Comparison of ENCODE assay signal across 25 cellular contexts in the genomic region with DNA sequence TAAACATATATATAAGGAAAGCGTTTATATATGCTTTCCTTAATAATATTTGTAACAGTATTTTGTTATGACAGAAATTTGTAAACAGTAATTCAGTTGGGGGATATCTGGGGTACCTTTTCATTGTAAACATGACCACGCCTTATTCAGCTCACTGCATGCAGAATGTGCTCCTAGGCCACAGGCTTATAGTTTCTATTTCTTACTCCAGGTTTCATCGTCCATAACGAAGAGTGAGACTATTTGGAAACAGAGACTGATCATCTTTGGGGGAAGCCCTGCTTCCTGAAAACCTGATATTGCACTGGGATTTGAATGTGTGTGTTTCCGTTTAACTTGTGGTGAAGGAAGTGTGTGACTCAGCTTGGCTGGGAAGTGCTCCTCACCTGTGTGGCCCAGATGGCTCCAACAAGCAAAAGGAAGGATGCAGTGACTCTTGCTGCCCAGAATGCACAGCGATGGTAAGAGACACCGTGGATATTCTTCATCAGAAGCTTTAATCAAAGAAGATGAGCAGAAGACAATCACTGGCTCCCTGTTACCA. TPM values are rescaled to one million over a fixed set of nuclear protein-coding genes. Genes with fewer than 3 reads are reported as not detected.
A peak's percentile ranks its signal among the peaks of the same experiment; 100 is the strongest.
DNase-seq lines count a peak whose midpoint lies in the region; ATAC-seq, FAIRE-seq and TF ChIP-seq lines count a peak whose summit lies in the region.
"Had no signal": no experiment of that assay in that cellular context is flagged by ENCODE, and none has a peak within 500 bp of the region (broad histone marks: within the 10 kb centered on the region; RNA-seq: fewer than 3 reads in every experiment).

No MANE protein-coding gene starts in this region.

- ATAC-seq in stimulated activated naive B cell treated with anti-CD40 and anti-IgM and Interleukin-4, amounts not matched to agents 10 μg/mL and 1 μg/mL and 100 μg/mL, for 72 hours (replicated peaks): no peak
- no peak for ATAC-seq in aorta (ENCODE audit: low FRiP score)
- ATAC-seq: activated CD8-positive, alpha-beta T cell treated with anti-CD3 and anti-CD28 coated beads, Interleukin-2, amount 10 ng/mL, durations not matched to agents 7 days and 5 days; naive thymus-derived CD4-positive, alpha-beta T cell; pancreas; stimulated activated memory B cell treated with anti-CD40 and anti-IgM and Interleukin-4, amounts not matched to agents 10 μg/mL and 1 μg/mL and 100 μg/mL, for 72 hours had no signal

- H3K9ac ChIP-seq in astrocyte (ENCODE audit: low read length): no peak overlapping the region
- no peak overlapping the region for H3K9ac ChIP-seq in fibroblast of lung (ENCODE audit: insufficient read depth, low read length)

- DNase-seq in HT1080 (ENCODE audit: low read depth) (peak; percentile 60), astrocyte (ENCODE audit: low read depth) (no peak), fibroblast of lung (ENCODE audit: low read depth in 2 of 2) (peak; percentile 9 to 33), AG08396 (ENCODE audit: low spot score) (no peak), GF-D8 (lab: John Stamatoyannopoulos, UW) (no peak), aorta (no peak)
- DNase-seq in stimulated activated naive B cell treated with anti-CD40 and anti-IgM and Interleukin-4, amounts not matched to agents 10 μg/mL and 1 μg/mL and 100 μg/mL, for 72 hours: no peak
- DNase-seq: activated CD8-positive, alpha-beta T cell treated with anti-CD3 and anti-CD28 coated beads, Interleukin-2, amount 10 ng/mL, durations not matched to agents 7 days and 5 days; activated T-cell treated with anti-CD3 and anti-CD28 coated beads, Interleukin-2, amount 50 U/mL, for 48 hours; Calu3; heart right ventricle; MM.1S; naive thymus-derived CD4-positive, alpha-beta T cell; NCI-H1694 treated with DMSO at 0.1 percent for 48 hours; pancreas; Peyer's patch; sigmoid colon; T1000 had no signal

- H3K4me3 ChIP-seq in astrocyte (ENCODE audit: insufficient read depth, low read depth, low read length) (no peak overlapping the region), fibroblast of lung (replicated peaks in 1 of 4; ENCODE audit: control extremely low read depth in 1 of 4, insufficient read depth in 1 of 4, low read depth in 3 of 4, low read length in 4 of 4) (no peak overlapping the region), aorta (ENCODE audit: low read length in 2 of 2) (no peak overlapping the region)
- H3K4me3 ChIP-seq: cardiac muscle cell, heart right ventricle, pancreas, Peyer's patch, sigmoid colon, thyroid gland had no signal

- H3K4me1 Mint-ChIP-seq in astrocyte (ENCODE audit: low read depth, unreplicated experiment): peaks cover 12% of the 10 kb centered on the region
- no peaks in the 10 kb centered on the region for H3K4me1 Mint-ChIP-seq in stimulated activated naive B cell treated with anti-CD40 and anti-IgM and Interleukin-4, amounts not matched to agents 10 μg/mL and 1 μg/mL and 100 μg/mL, for 72 hours
- H3K4me1 Mint-ChIP-seq: B cell; stimulated activated memory B cell treated with anti-CD40 and anti-IgM and Interleukin-4, amounts not matched to agents 10 μg/mL and 1 μg/mL and 100 μg/mL, for 72 hours had no signal

- H3K9me3 ChIP-seq in astrocyte (ENCODE audit: insufficient read depth, low read depth, low read length) (no peaks in the 10 kb centered on the region), fibroblast of lung (ENCODE audit: control insufficient read depth, insufficient read depth, low read depth, low read length) (no peaks in the 10 kb centered on the region), aorta (ENCODE audit: control insufficient read depth, low read length) (no peaks in the 10 kb centered on the region)
- H3K9me3 ChIP-seq: heart right ventricle, pancreas, Peyer's patch, sigmoid colon, thyroid gland had no signal

- H2AFZ ChIP-seq in astrocyte (ENCODE audit: low read depth, low read length) (no peak overlapping the region), fibroblast of lung (ENCODE audit: low read length) (no peak overlapping the region)

- H3K36me3 ChIP-seq in astrocyte (ENCODE audit: insufficient read depth, low read length) (no peaks in the 10 kb centered on the region), fibroblast of lung (ENCODE audit: control insufficient read depth, insufficient read depth, low read length) (no peaks in the 10 kb centered on the region), aorta (ENCODE audit: control insufficient read depth in 1 of 2, insufficient read depth in 2 of 2, low read length in 1 of 2) (peaks cover 0 to under 1% of the 10 kb centered on the region in 2 donors)
- H3K36me3 ChIP-seq: pancreas, Peyer's patch, thyroid gland had no signal

- 91 to 93% methylated on average over 7 of the region's 7 CpGs for WGBS in aorta, 2 donors

- TF ChIP-seq CTCF in astrocyte (IDR thresholded peaks at IDR 0.05; ENCODE audit: insufficient read depth, low read depth, low read length) (no peak), fibroblast of lung (conservative IDR thresholded peaks at IDR 0.05 in 1 of 2, IDR thresholded peaks at IDR 0.05 in 1 of 2; ENCODE audit: low read depth in 1 of 2, low read length in 2 of 2) (no peak)

- peaks cover 14% of the 10 kb centered on the region for H3K4me1 ChIP-seq in astrocyte (ENCODE audit: insufficient read depth, low read length)
- H3K4me1 ChIP-seq in fibroblast of lung (ENCODE audit: control insufficient read depth, extremely low read depth, insufficient read depth, low read length): peaks cover 5% of the 10 kb centered on the region
- H3K4me1 ChIP-seq in aorta (ENCODE audit: control insufficient read depth in 1 of 2, insufficient read depth in 2 of 2, low read length in 2 of 2): peaks cover 2 to 8% of the 10 kb centered on the region in 2 donors
- H3K4me1 ChIP-seq: pancreas, Peyer's patch had no signal

- no peak overlapping the region for H3K4me3 Mint-ChIP-seq in astrocyte (ENCODE audit: unreplicated experiment)
- no peak overlapping the region for H3K4me3 Mint-ChIP-seq in stimulated activated naive B cell treated with anti-CD40 and anti-IgM and Interleukin-4, amounts not matched to agents 10 μg/mL and 1 μg/mL and 100 μg/mL, for 72 hours
- H3K4me3 Mint-ChIP-seq: activated CD8-positive, alpha-beta T cell treated with anti-CD3 and anti-CD28 coated beads, Interleukin-2, amount 10 ng/mL, durations not matched to agents 7 days and 5 days; activated naive CD8-positive, alpha-beta T cell; B cell; naive thymus-derived CD4-positive, alpha-beta T cell; stimulated activated memory B cell treated with anti-CD40 and anti-IgM and Interleukin-4, amounts not matched to agents 10 μg/mL and 1 μg/mL and 100 μg/mL, for 72 hours had no signal

- H3K27ac ChIP-seq in astrocyte (ENCODE audit: low read depth, low read length) (no peak overlapping the region), fibroblast of lung (ENCODE audit: insufficient read depth, low read length) (no peak overlapping the region), aorta (ENCODE audit: low read depth in 1 of 2, low read length in 2 of 2) (peak overlapping the region in 1 of 2 donors; percentile 71)
- H3K27ac ChIP-seq: cardiac muscle cell, pancreas, Peyer's patch had no signal

- peak overlapping the region; percentile 29 for H3K27ac Mint-ChIP-seq in astrocyte (ENCODE audit: unreplicated experiment)
- H3K27ac Mint-ChIP-seq in stimulated activated naive B cell treated with anti-CD40 and anti-IgM and Interleukin-4, amounts not matched to agents 10 μg/mL and 1 μg/mL and 100 μg/mL, for 72 hours: peak overlapping the region; percentile 62
- H3K27ac Mint-ChIP-seq: activated CD8-positive, alpha-beta T cell treated with anti-CD3 and anti-CD28 coated beads, Interleukin-2, amount 10 ng/mL, durations not matched to agents 7 days and 5 days; activated naive CD8-positive, alpha-beta T cell; B cell; naive thymus-derived CD4-positive, alpha-beta T cell; stimulated activated memory B cell treated with anti-CD40 and anti-IgM and Interleukin-4, amounts not matched to agents 10 μg/mL and 1 μg/mL and 100 μg/mL, for 72 hours had no signal

- no peak for FAIRE-seq in astrocyte (lab: Jason Lieb, UNC)
- FAIRE-seq: H54, islet of Langerhans, pancreas had no signal

- H3K79me2 ChIP-seq in astrocyte (ENCODE audit: insufficient read depth, low read length) (no peaks in the 10 kb centered on the region), fibroblast of lung (ENCODE audit: control insufficient read depth, insufficient read depth, low read length) (no peaks in the 10 kb centered on the region)

- H4K20me1 ChIP-seq in astrocyte (ENCODE audit: insufficient read depth, low read length) (no peaks in the 10 kb centered on the region), fibroblast of lung (ENCODE audit: control insufficient read depth, extremely low read depth, insufficient read depth, low read length) (no peaks in the 10 kb centered on the region)

- H3K9me3 Mint-ChIP-seq in astrocyte (ENCODE audit: unreplicated experiment): no peaks in the 10 kb centered on the region
- no peaks in the 10 kb centered on the region for H3K9me3 Mint-ChIP-seq in stimulated activated naive B cell treated with anti-CD40 and anti-IgM and Interleukin-4, amounts not matched to agents 10 μg/mL and 1 μg/mL and 100 μg/mL, for 72 hours
- H3K9me3 Mint-ChIP-seq: naive thymus-derived CD4-positive, alpha-beta T cell; stimulated activated memory B cell treated with anti-CD40 and anti-IgM and Interleukin-4, amounts not matched to agents 10 μg/mL and 1 μg/mL and 100 μg/mL, for 72 hours had no signal

- no peak overlapping the region for H3K4me2 ChIP-seq in astrocyte (ENCODE audit: low read length)
- no peak overlapping the region for H3K4me2 ChIP-seq in fibroblast of lung (ENCODE audit: extremely low read depth, insufficient read depth, low read length)

- peaks cover 4% of the 10 kb centered on the region for H3K36me3 Mint-ChIP-seq in astrocyte (ENCODE audit: low read depth, unreplicated experiment)
- H3K36me3 Mint-ChIP-seq in stimulated activated naive B cell treated with anti-CD40 and anti-IgM and Interleukin-4, amounts not matched to agents 10 μg/mL and 1 μg/mL and 100 μg/mL, for 72 hours: peaks cover 4 to 5% of the 10 kb centered on the region in 2 donors
- H3K36me3 Mint-ChIP-seq: activated naive CD8-positive, alpha-beta T cell had no signal

- intact Hi-C loops in aorta (cut with DNase I): no loop called here

- H3K27me3 Mint-ChIP-seq in astrocyte (ENCODE audit: low read depth, unreplicated experiment): no peaks in the 10 kb centered on the region
- no peaks in the 10 kb centered on the region for H3K27me3 Mint-ChIP-seq in stimulated activated naive B cell treated with anti-CD40 and anti-IgM and Interleukin-4, amounts not matched to agents 10 μg/mL and 1 μg/mL and 100 μg/mL, for 72 hours
- H3K27me3 Mint-ChIP-seq: activated naive CD8-positive, alpha-beta T cell; B cell; naive thymus-derived CD4-positive, alpha-beta T cell; stimulated activated memory B cell treated with anti-CD40 and anti-IgM and Interleukin-4, amounts not matched to agents 10 μg/mL and 1 μg/mL and 100 μg/mL, for 72 hours had no signal

- H3K27me3 ChIP-seq in astrocyte (ENCODE audit: insufficient read depth, low read length) (no peaks in the 10 kb centered on the region), fibroblast of lung (ENCODE audit: control insufficient read depth, insufficient read depth, low read length) (no peaks in the 10 kb centered on the region), aorta (ENCODE audit: control insufficient read depth in 1 of 2, insufficient read depth in 2 of 2, low read length in 1 of 2) (no peaks in the 10 kb centered on the region)
- H3K27me3 ChIP-seq: cardiac muscle cell, heart right ventricle, pancreas, Peyer's patch, sigmoid colon, thyroid gland had no signal

RNA-seq across cellular contexts. Expression of a gene that starts 19.6 kb away (rescaled TPM):
- total RNA-seq in HT1080 (2014; rRNA removed; shearing (Covaris generic)): 44.3 and 48.9 TPM in 2 replicates
- polyA plus RNA-seq in HT1080 (2015; cell fraction: cytosol; rRNA removed): 34.1 and 39.4 TPM in 2 replicates
- polyA plus RNA-seq in HT1080 (2015; cell fraction: nucleus; rRNA removed): 28.7 and 36.3 TPM in 2 replicates
- total RNA-seq in astrocyte (21.6 and 25.4 TPM in 2 replicates), fibroblast of lung (17.5 and 18.2 TPM in 2 replicates), aorta (10 to 100 TPM; 16.5 to 16.7 TPM)
- polyA plus RNA-seq in fibroblast of lung (30.2 and 37.0 TPM in 2 replicates), aorta (10 to 100 TPM; 20.2 to 20.3 TPM)
- 25.5 and 33.8 TPM in 2 replicates for polyA plus RNA-seq in fibroblast of lung (2012)
- 0.35 and 0.85 TPM in 2 replicates for polyA minus RNA-seq in fibroblast of lung (ENCODE audit: low replicate concordance)

RNA-seq across cellular contexts. Expression of a gene that starts 40.7 kb away (rescaled TPM):
- total RNA-seq in HT1080 (2014; rRNA removed; shearing (Covaris generic)): not detected in 2 replicates
- polyA plus RNA-seq in HT1080 (2015; cell fraction: cytosol; rRNA removed): not detected in 2 replicates
- not detected in 2 replicates for polyA plus RNA-seq in HT1080 (2015; cell fraction: nucleus; rRNA removed)
- total RNA-seq in astrocyte (not detected in 2 replicates), fibroblast of lung (not detected in 2 replicates), aorta (not detected)
- polyA plus RNA-seq in fibroblast of lung (not detected in 2 replicates), aorta (not detected)
- polyA plus RNA-seq in fibroblast of lung (2012): not detected in 2 replicates
- polyA minus RNA-seq in fibroblast of lung (ENCODE audit: low replicate concordance): not detected in 2 replicates
- total RNA-seq: activated CD8-positive, alpha-beta T cell treated with anti-CD3 and anti-CD28 coated beads, Interleukin-2, amount 10 ng/mL, durations not matched to agents 7 days and 5 days; Calu3; cardiac muscle cell; pancreas; Peyer's patch; sigmoid colon; thyroid gland had no signal
- polyA plus RNA-seq: cardiac muscle cell; heart right ventricle; naive thymus-derived CD4-positive, alpha-beta T cell; pancreas; sigmoid colon had no signal

Comparison
In these comparisons a context has a peak if more than half of its experiments do, and no peak if none do; other contexts are left out.
1. DNase-seq: peak in HT1080 (single experiment) and fibroblast of lung (2 of 2); none in astrocyte (single experiment), stimulated activated naive B cell treated with anti-CD40 and anti-IgM and Interleukin-4, amounts not matched to agents 10 μg/mL and 1 μg/mL and 100 μg/mL, for 72 hours (single experiment), AG08396 (single experiment), GF-D8 (single experiment) and aorta (0 of 2).